18 cellular contexts compared by ENCODE assay signal in the genomic region with DNA sequence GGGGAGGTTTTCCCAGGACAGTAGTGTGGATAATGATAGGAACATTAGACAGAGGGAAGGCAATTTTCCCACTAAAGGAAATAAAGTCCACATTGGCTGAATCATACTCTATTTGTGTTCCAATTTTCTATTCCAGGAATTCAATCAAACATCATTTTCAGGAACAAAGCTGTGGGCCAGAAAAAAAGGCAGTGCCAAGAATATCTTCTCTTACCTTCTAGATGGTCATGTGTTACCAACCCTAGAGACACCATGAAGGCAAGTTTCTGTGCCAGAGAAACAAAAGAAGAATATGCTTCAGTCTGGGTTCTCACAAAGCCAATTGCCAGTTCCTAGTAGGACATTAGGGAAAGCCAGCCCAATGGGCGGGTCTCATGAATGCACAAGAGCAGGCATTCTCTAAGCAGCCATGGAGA. TPM values are rescaled to one million over a fixed set of nuclear protein-coding genes. Genes with fewer than 3 reads are reported as not detected.
DNase-seq lines count a peak whose midpoint lies in the region; ATAC-seq and TF ChIP-seq lines count a peak whose summit lies in the region.
"Had no signal": no experiment of that assay in that cellular context is flagged by ENCODE, and none has a peak within 500 bp of the region (broad histone marks: within the 10 kb centered on the region; RNA-seq: fewer than 3 reads in every experiment).

No MANE protein-coding gene starts in this region.

- H3K36me3 ChIP-seq in right atrium auricular region (peaks cover 63% of the 10 kb centered on the region), esophagus muscularis mucosa (peaks cover 28 to 88% (median 79%) of the 10 kb centered on the region in 4 donors), aorta (ENCODE audit: control insufficient read depth in 1 of 2, insufficient read depth in 2 of 2, low read length in 1 of 2) (peaks cover 9 to 16% of the 10 kb centered on the region in 2 donors)

- no peak for TF ChIP-seq CTCF in right atrium auricular region (IDR thresholded peaks at IDR 0.05)
- TF ChIP-seq CTCF in esophagus muscularis mucosa (IDR thresholded peaks at IDR 0.05) = no peak

- intact Hi-C loops in Right ventricle myocardium superior (cut with DNase I) (no loop called here), esophagus muscularis mucosa (cut with DNase I) (no loop called here), aorta (cut with DNase I) (no loop called here)

- no peaks in the 10 kb centered on the region for H3K27me3 ChIP-seq in right atrium auricular region
- no peaks in the 10 kb centered on the region for H3K27me3 ChIP-seq in esophagus muscularis mucosa
- H3K27me3 ChIP-seq in aorta (ENCODE audit: control insufficient read depth in 1 of 2, insufficient read depth in 2 of 2, low read length in 1 of 2) = no peaks in the 10 kb centered on the region

- H3K9me3 ChIP-seq in right atrium auricular region (no peaks in the 10 kb centered on the region), esophagus muscularis mucosa (no peaks in the 10 kb centered on the region), aorta (ENCODE audit: control insufficient read depth, low read length) (no peaks in the 10 kb centered on the region)

- ATAC-seq in Right ventricle myocardium superior (ENCODE audit: poor library complexity) (peak; percentile 15), aorta (ENCODE audit: low FRiP score) (peak; percentile 78), GM21737 (IDR thresholded peaks at IDR 0.05; ENCODE audit: unreplicated experiment) (no peak), GM21723 (IDR thresholded peaks at IDR 0.05; ENCODE audit: unreplicated experiment) (no peak), HG03139 (IDR thresholded peaks at IDR 0.05; ENCODE audit: unreplicated experiment) (no peak)
- ATAC-seq: Panc1 had no signal

- no peak for TF ChIP-seq POLR2A in esophagus muscularis mucosa (IDR thresholded peaks at IDR 0.05; ENCODE audit: low read depth)

- peaks cover 0 to 5% of the 10 kb centered on the region in 2 donors for H3K4me1 ChIP-seq in right atrium auricular region
- H3K4me1 ChIP-seq in esophagus muscularis mucosa = peaks cover 0 to 7% (median 0%) of the 10 kb centered on the region in 4 donors
- no peaks in the 10 kb centered on the region for H3K4me1 ChIP-seq in aorta (ENCODE audit: control insufficient read depth in 1 of 2, insufficient read depth in 2 of 2, low read length in 2 of 2)

- no peak overlapping the region for H3K4me3 ChIP-seq in right atrium auricular region
- H3K4me3 ChIP-seq in esophagus muscularis mucosa = no peak overlapping the region
- no peak overlapping the region for H3K4me3 ChIP-seq in aorta (ENCODE audit: low read length in 2 of 2)

- H3K27ac ChIP-seq in right atrium auricular region (no peak overlapping the region), esophagus muscularis mucosa (replicated peaks in 1 of 4) (no peak overlapping the region), aorta (ENCODE audit: low read depth in 1 of 2, low read length in 2 of 2) (no peak overlapping the region)

- DNase-seq in Right ventricle myocardium superior = no peak
- DNase-seq in right atrium auricular region (ENCODE audit: low spot score) = no peak
- DNase-seq in esophagus muscularis mucosa (ENCODE audit: extremely low spot score) = peak; percentile 75
- DNase-seq in medulla oblongata (ENCODE audit: extremely low spot score) = peak; percentile 75
- no peak for DNase-seq in aorta
- DNase-seq: 8988T, COR-L47, DMS153, H7, NCI-H1417 treated with DMSO at 0.1 percent for 48 hours, NCI-H2029 treated with DMSO at 0.1 percent for 48 hours, NCI-H510A treated with DMSO at 0.1 percent for 48 hours had no signal

- 89% methylated on average over 1 of the region's 1 CpG for WGBS in esophagus muscularis mucosa
- WGBS in aorta, 2 donors = 93 to 96% methylated on average over 1 of the region's 1 CpG

- TF ChIP-seq EP300 in esophagus muscularis mucosa (IDR thresholded peaks at IDR 0.05) = no peak

RNA-seq across cellular contexts. Expression of gene LARGE2, which starts 27.5 kb away (rescaled TPM):
- total RNA-seq in Right ventricle myocardium superior (not detected), right atrium auricular region (under 1 TPM in 1 of 2 donors, not detected in 1; 0.51 TPM), esophagus muscularis mucosa (under 1 TPM in 1 of 4 donors, not detected in 3; 0.17 TPM), aorta (under 1 TPM in 1 of 2 donors, not detected in 1; 0.45 TPM)
- polyA plus RNA-seq in aorta = not detected
- total RNA-seq: HT1080 had no signal
- polyA plus RNA-seq: CD14-positive monocyte had no signal

RNA-seq across cellular contexts. Expression of gene PEX16, which starts 32.3 kb away (rescaled TPM):
- total RNA-seq in Right ventricle myocardium superior = 8.5 TPM
- 10 to 100 TPM; 12.9 to 17.4 TPM for total RNA-seq in right atrium auricular region
- total RNA-seq in esophagus muscularis mucosa = 10 to 100 TPM; 15.4 to 32.2 (median 23.2) TPM
- total RNA-seq in aorta = 10 to 100 TPM; 21.4 to 26.9 TPM
- polyA plus RNA-seq in aorta = 10 to 100 TPM; 17.3 to 49.7 TPM

RNA-seq across cellular contexts. Expression of gene FREY1, which starts 42.9 kb away (rescaled TPM):
- total RNA-seq in Right ventricle myocardium superior (not detected), right atrium auricular region (under 1 TPM; 0.55 to 0.82 TPM), esophagus muscularis mucosa (1 to 10 TPM in 3 of 4 donors, under 1 TPM in 1; 0.65 to 3.7 (median 1.4) TPM), aorta (under 1 TPM; 0.65 to 0.87 TPM)
- not detected for polyA plus RNA-seq in aorta
- polyA plus RNA-seq: CD14-positive monocyte had no signal

Comparison
In these comparisons a context has a peak if more than half of its experiments do, and no peak if none do; other contexts are left out.
1. ATAC-seq: peak in Right ventricle myocardium superior (single experiment) and aorta (single experiment); none in GM21737 (single experiment), GM21723 (single experiment) and HG03139 (single experiment).
2. DNase-seq: peak in esophagus muscularis mucosa (single experiment) and medulla oblongata (single experiment); none in Right ventricle myocardium superior (single experiment), right atrium auricular region (single experiment) and aorta (0 of 2).